In the genomic region with DNA sequence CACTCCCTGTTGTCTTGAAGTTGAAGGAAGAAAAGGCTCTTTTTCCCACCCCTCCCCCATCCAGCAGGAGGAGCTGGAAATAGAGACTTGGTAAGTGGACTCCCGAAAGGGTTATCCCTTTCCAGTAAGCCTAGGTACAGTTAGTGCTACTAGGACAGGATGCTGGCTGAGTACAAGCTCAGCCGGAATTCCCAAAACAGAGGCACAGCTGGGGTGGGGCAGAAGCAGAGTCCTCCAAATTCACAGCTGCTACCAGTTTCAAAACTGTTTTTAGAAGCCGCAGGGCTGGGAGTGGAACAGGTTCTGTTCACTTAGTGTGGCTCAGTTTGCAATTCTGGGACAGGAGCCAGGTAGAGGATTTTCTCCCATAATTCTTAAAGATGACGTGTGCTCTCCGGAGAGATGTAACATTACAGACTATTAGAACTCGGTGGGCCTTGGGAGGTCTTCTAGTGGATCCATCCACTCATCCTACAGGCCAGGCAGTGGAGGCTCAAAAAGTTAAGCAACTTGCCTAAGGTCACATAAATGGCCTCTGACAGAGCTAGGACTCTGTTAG, we compare ENCODE assay signal across 10 cellular contexts. TPM values are rescaled to one million over a fixed set of nuclear protein-coding genes. Genes with fewer than 3 reads are reported as not detected.
A peak's percentile ranks its signal among the peaks of the same experiment; 100 is the strongest.
DNase-seq lines count a peak whose midpoint lies in the region; TF ChIP-seq lines count a peak whose summit lies in the region.
"Had no signal": no experiment of that assay in that cellular context is flagged by ENCODE, and none has a peak within 500 bp of the region (broad histone marks: within the 10 kb centered on the region; RNA-seq: fewer than 3 reads in every experiment).

No MANE protein-coding gene starts in this region.

- peak overlapping the region; percentile 16 for H3K4me3 ChIP-seq in A673 (ENCODE audit: low read depth, low read length, poor library complexity, severe bottlenecking)

- CTCF ChIA-PET in A673 (lab: Charles Lee), result no interaction called here

- peak; percentile 80 for DNase-seq in A673 (ENCODE audit: low spot score)
- peak; percentile 36 for DNase-seq in NCI-H460 (ENCODE audit: extremely low read depth, low read depth)
- peak; percentile 53 for DNase-seq in epithelial cell of prostate (ENCODE audit: low read depth, low spot score)
- DNase-seq in myocyte (ENCODE audit: low read depth), result peak; percentile 99
- no peak for DNase-seq in activated CD4-positive, alpha-beta T cell treated with anti-CD3 and anti-CD28 coated beads, Interleukin-2, amount 50 U/mL, for 4 hours
- no peak for DNase-seq in LoVo (ENCODE audit: low spot score)
- no peak for DNase-seq in stimulated activated CD4-positive, alpha-beta T cell treated with anti-CD3 and anti-CD28 coated beads, Interleukin-15, amount 100 ng/mL, for 24 hours
- no peak for DNase-seq in head of caudate nucleus
- DNase-seq: activated B cell treated with CpG ODN at 0.5 μM for 24 hours; CD4-positive, alpha-beta T cell had no signal

- intact Hi-C loops in A673 (cut with micrococcal nuclease; ENCODE audit: unreplicated experiment), result no loop called here
- intact Hi-C loops in head of caudate nucleus (cut with DNase I), result no loop called here

- H3K4me1 ChIP-seq in A673 (ENCODE audit: insufficient read depth, low read length, poor library complexity, severe bottlenecking), result peaks cover 21% of the 10 kb centered on the region

- H3K36me3 ChIP-seq in A673 (ENCODE audit: insufficient read depth, low read length, poor library complexity, severe bottlenecking), result no peaks in the 10 kb centered on the region

- no peak for TF ChIP-seq CTCF in A673 (conservative IDR thresholded peaks at IDR 0.05; ENCODE audit: low read depth, low read length)

- no peaks in the 10 kb centered on the region for H3K27me3 ChIP-seq in A673 (replicated peaks; ENCODE audit: insufficient read depth, low read depth, low read length, poor library complexity)

- H3K27ac ChIP-seq in A673 (ENCODE audit: low read depth, low read length, poor library complexity, severe bottlenecking) (peak overlapping the region; percentile 63), epithelial cell of prostate (peak overlapping the region; percentile 63)

- BruUV-seq in A673 (replicated peaks; lab: Mats Ljungman, UMichigan), result no TSS peak

- POLR2A ChIA-PET in A673 (lab: Charles Lee; ENCODE audit: low non-redundant PET), result no interaction called here

- H3K9me3 ChIP-seq in A673 (ENCODE audit: low read depth, low read length, poor library complexity, severe bottlenecking), result peaks cover 9% of the 10 kb centered on the region

RNA-seq across cellular contexts. Expression of gene UTRN, which starts 19.0 kb away (rescaled TPM):
- 75.2 and 82.8 TPM in 2 replicates for total RNA-seq in A673 (2021)
- total RNA-seq in NCI-H460 (2014; rRNA removed; shearing (Covaris generic)), result 24.6 and 29.5 TPM in 2 replicates
- 10.7 and 11.9 TPM in 2 replicates for polyA plus RNA-seq in NCI-H460 (2014; cell fraction: nucleus; rRNA removed)
- total RNA-seq in myocyte, result 56.8 and 103 TPM in 2 replicates
- 18.2 TPM for polyA plus RNA-seq in myocyte (2012)

Comparison
In these comparisons a context has a peak if more than half of its experiments do, and no peak if none do; other contexts are left out.
1. DNase-seq: peak in A673 (single experiment), NCI-H460 (single experiment), epithelial cell of prostate (single experiment) and myocyte (single experiment); none in activated CD4-positive, alpha-beta T cell treated with anti-CD3 and anti-CD28 coated beads, Interleukin-2, amount 50 U/mL, for 4 hours (0 of 2), LoVo (single experiment), stimulated activated CD4-positive, alpha-beta T cell treated with anti-CD3 and anti-CD28 coated beads, Interleukin-15, amount 100 ng/mL, for 24 hours (single experiment) and head of caudate nucleus (0 of 42).